Comparison of ENCODE assay signal across 24 cellular contexts in the genomic region with DNA sequence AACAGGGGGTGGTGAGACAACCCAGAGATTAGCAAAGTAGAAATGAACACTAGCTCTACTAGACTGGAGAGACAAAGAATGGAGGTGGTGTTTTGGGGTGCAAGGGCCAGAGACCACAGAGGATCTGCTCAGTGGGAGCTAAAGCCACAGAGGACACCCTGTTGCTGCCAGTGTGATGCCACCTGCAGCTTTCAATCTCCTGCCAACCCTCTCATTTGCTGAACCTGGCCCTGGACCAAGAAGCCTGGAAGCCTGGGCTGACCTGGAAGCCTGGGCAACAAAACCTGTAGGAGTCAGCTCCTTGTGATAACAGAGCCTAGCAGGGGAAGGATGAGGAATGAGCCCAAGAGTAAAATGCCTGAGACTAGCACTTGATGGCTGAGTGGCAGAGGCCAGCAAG.
"Had no signal": no experiment of that assay in that cellular context is flagged by ENCODE, and none has a peak within 500 bp of the region (broad histone marks: within the 10 kb centered on the region; RNA-seq: fewer than 3 reads in every experiment).

No MANE protein-coding gene starts in this region.

- ATAC-seq: activated CD8-positive, alpha-beta T cell treated with anti-CD3 and anti-CD28 coated beads for 36 hours; activated T-cell treated with anti-CD3 and anti-CD28 coated beads, Interleukin-2, amount 50 U/mL, for 4 hours; activated T-helper 17 cell treated with anti-CD3 and anti-CD28 coated beads, Interleukin-2, amount 50 U/mL, for 72 hours; T-helper 17 cell had no signal

- DNase-seq: activated CD4-positive, alpha-beta T cell treated with anti-CD3 and anti-CD28 coated beads for 1 hour; activated CD4-positive, alpha-beta T cell treated with anti-CD3 and anti-CD28 coated beads for 4 hours; activated CD4-positive, alpha-beta T cell treated with anti-CD3 and anti-CD28 coated beads, Interleukin-2, amount 50 U/mL, for 1 hour; activated CD4-positive, alpha-beta T cell treated with anti-CD3 and anti-CD28 coated beads, Interleukin-2, amount 50 U/mL, for 48 hours; activated CD4-positive, CD25-positive, alpha-beta regulatory T cell; activated CD8-positive, alpha-beta memory T cell treated with anti-CD3 and anti-CD28 coated beads for 24 hours; activated CD8-positive, alpha-beta T cell treated with anti-CD3 and anti-CD28 coated beads for 36 hours; activated effector memory CD4-positive, alpha-beta T cell treated with Interleukin-2 at 50 U/mL for 16 hours; activated gamma-delta T cell treated with Interleukin-2 at 50 U/mL for 16 hours; activated naive CD4-positive, alpha-beta T cell treated with anti-CD3 and anti-CD28 coated beads, Interleukin-2, amount 50 U/mL, for 16 hours; activated naive CD4-positive, alpha-beta T cell treated with Interleukin-2 at 50 U/mL for 16 hours; activated T-cell treated with anti-CD3 and anti-CD28 coated beads, Interleukin-2, amount 50 U/mL, for 4 hours; amniotic stem cell; anterior cingulate cortex; brain microvascular endothelial cell; cortex of kidney; dermis blood vessel endothelial cell; effector CD8-positive, alpha-beta T cell; foreskin fibroblast; head of caudate nucleus; T-helper 1 cell; T-helper 17 cell had no signal

- H3K27me3 ChIP-seq: brain microvascular endothelial cell had no signal

- H3K36me3 ChIP-seq: brain microvascular endothelial cell had no signal

- H3K27ac ChIP-seq: brain microvascular endothelial cell, epithelial cell of prostate had no signal
